Comparison of ENCODE assay signal across 1 cellular context in genomic region chr2:20215183-20216040, GRCh38.
A peak's percentile ranks its signal among the peaks of the same experiment; 100 is the strongest.
TF ChIP-seq lines count a peak whose summit lies in the region.

No MANE protein-coding gene starts in this region.

TF ChIP-seq in HepG2, 621 proteins besides CTCF, POLR2A, EP300 and RAD21 (continued from another document and continues in another):
- TF ChIP-seq NFAT5 (CRISPR knock-in tag; IDR thresholded peaks at IDR 0.05) (0 out of 2 replicates have a peak, but pooled peaks have one; percentile 59), RFXANK (CRISPR knock-in tag; IDR thresholded peaks at IDR 0.05) (no peak), LCORL (IDR thresholded peaks at IDR 0.05) (no peak), LCORL (CRISPR knock-in tag; IDR thresholded peaks at IDR 0.05) (peak; percentile 96), HOXA7 (CRISPR knock-in tag; IDR thresholded peaks at IDR 0.05) (no peak), ZNF784 (CRISPR knock-in tag; IDR thresholded peaks at IDR 0.05; ENCODE audit: borderline replicate concordance) (peak; percentile 21; the same call in 1 of the 2 replicates), GLMP (CRISPR knock-in tag; IDR thresholded peaks at IDR 0.05; ENCODE audit: borderline replicate concordance) (no peak), MTA1 (CRISPR knock-in tag; IDR thresholded peaks at IDR 0.05; ENCODE audit: borderline replicate concordance) (peak; percentile 100), IRF9 (CRISPR knock-in tag; IDR thresholded peaks at IDR 0.05; ENCODE audit: borderline replicate concordance) (peak; percentile 81; the same call in 1 of the 2 replicates), YEATS2 (CRISPR knock-in tag; IDR thresholded peaks at IDR 0.05; ENCODE audit: borderline replicate concordance) (0 out of 2 replicates have a peak, but pooled peaks have one; percentile 74), FOXC1 (CRISPR knock-in tag; IDR thresholded peaks at IDR 0.05; ENCODE audit: borderline replicate concordance) (peak; percentile 63; the same call in 1 of the 2 replicates), THAP11 (CRISPR knock-in tag; IDR thresholded peaks at IDR 0.05) (peak; percentile 68), ZBTB40 (IDR thresholded peaks at IDR 0.05) (no peak), ZBTB40 (CRISPR knock-in tag; IDR thresholded peaks at IDR 0.05) (peak; percentile 59; the same call in 1 of the 2 replicates), SMC3 (IDR thresholded peaks at IDR 0.05; ENCODE audit: low read length) (no peak), NFIC (IDR thresholded peaks at IDR 0.05; ENCODE audit: low read length) (no peak), HBP1 (CRISPR knock-in tag; IDR thresholded peaks at IDR 0.05; ENCODE audit: low read depth) (no peak), MATR3 (CRISPR knock-in tag; IDR thresholded peaks at IDR 0.05) (no peak), ZFP1 (CRISPR knock-in tag; IDR thresholded peaks at IDR 0.05) (0 out of 2 replicates have a peak, but pooled peaks have one; percentile 27), MTF1 (CRISPR knock-in tag; IDR thresholded peaks at IDR 0.05) (no peak), TAF15 (IDR thresholded peaks at IDR 0.05; ENCODE audit: low read depth, low read length, poor library complexity, severe bottlenecking) (no peak), SOX6 (IDR thresholded peaks at IDR 0.05) (no peak), SOX6 (CRISPR knock-in tag; IDR thresholded peaks at IDR 0.05) (peak; percentile 91), DNMT3B (CRISPR knock-in tag; conservative IDR thresholded peaks at IDR 0.05) (no peak), GATAD2A (CRISPR knock-in tag; IDR thresholded peaks at IDR 0.05) (peak; percentile 99), FOXA3 (CRISPR knock-in tag; IDR thresholded peaks at IDR 0.05) (peak; percentile 87), ZNF558 (CRISPR knock-in tag; IDR thresholded peaks at IDR 0.05; ENCODE audit: borderline replicate concordance) (no peak), GLI4 (CRISPR knock-in tag; IDR thresholded peaks at IDR 0.05; ENCODE audit: borderline replicate concordance) (no peak), ZNF562 (CRISPR knock-in tag; IDR thresholded peaks at IDR 0.05; ENCODE audit: borderline replicate concordance) (no peak), SP5 (CRISPR knock-in tag; IDR thresholded peaks at IDR 0.05; ENCODE audit: borderline replicate concordance, low read depth) (peak; percentile 66; the same call in 1 of the 2 replicates), ZNF530 (CRISPR knock-in tag; IDR thresholded peaks at IDR 0.05; ENCODE audit: low read depth) (no peak), ZNF747 (CRISPR knock-in tag; IDR thresholded peaks at IDR 0.05; ENCODE audit: borderline replicate concordance) (peak; percentile 44; the same call in 1 of the 2 replicates), ZNF816 (CRISPR knock-in tag; IDR thresholded peaks at IDR 0.05; ENCODE audit: borderline replicate concordance) (peak; percentile 62; the same call in 1 of the 2 replicates), RXRB (CRISPR knock-in tag; IDR thresholded peaks at IDR 0.05; ENCODE audit: borderline replicate concordance) (peak; percentile 97), NCOA5 (CRISPR knock-in tag; IDR thresholded peaks at IDR 0.05) (0 out of 2 replicates have a peak, but pooled peaks have one; percentile 50), ZBTB3 (CRISPR knock-in tag; IDR thresholded peaks at IDR 0.05; ENCODE audit: borderline replicate concordance, low read depth) (no peak), ZSCAN25 (CRISPR knock-in tag; IDR thresholded peaks at IDR 0.05) (peak; percentile 98), THAP8 (CRISPR knock-in tag; IDR thresholded peaks at IDR 0.05; ENCODE audit: borderline replicate concordance) (no peak), ZNF354B (CRISPR knock-in tag; IDR thresholded peaks at IDR 0.05) (no peak), ZKSCAN5 (CRISPR knock-in tag; IDR thresholded peaks at IDR 0.05) (peak; percentile 40; the same call in 1 of the 2 replicates), HNRNPLL (IDR thresholded peaks at IDR 0.05; ENCODE audit: low read depth, low read length, poor library complexity, severe bottlenecking) (no peak)
